Comparison of ENCODE assay signal across 8 cellular contexts in genomic region chr15:71800835-71801745, GRCh38. TPM values are rescaled to one million over a fixed set of nuclear protein-coding genes. Genes with fewer than 3 reads are reported as not detected.
DNase-seq lines count a peak whose midpoint lies in the region; ATAC-seq and TF ChIP-seq lines count a peak whose summit lies in the region.

No MANE protein-coding gene starts in this region.

- no peak overlapping the region for H3K4me2 ChIP-seq in mammary epithelial cell (ENCODE audit: insufficient read depth, low read depth, low read length)

- ATAC-seq in left colon (peak; percentile 92), HG03196 (IDR thresholded peaks at IDR 0.05; ENCODE audit: unreplicated experiment) (no peak)

- intact Hi-C loops in mammary epithelial cell (cut with micrococcal nuclease), result loop anchor here (1.0 to 5.0 kb wide), 10 partner anchors 21 to 908 kb away; partner anchors contain the start of genes LRRC49, THAP10 and THSD4
- intact Hi-C loops in left colon (cut with DNase I, micrococcal nuclease), result loop anchor here in 1 of 2 donors (10.0 kb wide), 1 partner anchor 56 kb away; no protein-coding TSS in a partner anchor

- H3K9ac ChIP-seq in mammary epithelial cell (ENCODE audit: insufficient read depth, low read length), result no peak overlapping the region

- H3K9me3 ChIP-seq in mammary epithelial cell (replicated peaks; ENCODE audit: insufficient read depth, low read length) (no peaks in the 10 kb centered on the region), tibial nerve (no peaks in the 10 kb centered on the region)

- DNase-seq in D341Med (ENCODE audit: low spot score), result peak; percentile 69
- DNase-seq in HCEC 1CT, result peak; percentile 94
- peak; percentile 25 for DNase-seq in NCI-H82 treated with DMSO at 0.1 percent for 48 hours (lab: John Stamatoyannopoulos, UW; ENCODE audit: unreplicated experiment)
- peak; percentile 54 for DNase-seq in mammary epithelial cell
- DNase-seq in left colon, result peak in 1 of 2 donors; percentile 34
- DNase-seq in tibial nerve (ENCODE audit: low spot score in 2 of 2), result peak in 1 of 2 donors; percentile 79
- DNase-seq in mesenteric fat pad (ENCODE audit: low spot score), result no peak

- H3K36me3 ChIP-seq in mammary epithelial cell (ENCODE audit: insufficient read depth, low read length) (no peaks in the 10 kb centered on the region), tibial nerve (no peaks in the 10 kb centered on the region)

- BruUV-seq in mammary epithelial cell (replicated peaks; lab: Mats Ljungman, UMichigan), result no TSS peak

- H2AFZ ChIP-seq in mammary epithelial cell (ENCODE audit: low read depth, low read length), result no peak overlapping the region

- WGBS in mammary epithelial cell (ENCODE audit: low coverage, missing lambda C conversion rate), result 64% methylated on average over 17 of the region's 17 CpGs
- whole genome bisulfite sequencing in tibial nerve, 2 donors, result 58 to 62% methylated on average over 17 of the region's 17 CpGs

- in situ Hi-C loops in mammary epithelial cell (cut with MboI; ENCODE audit: low sequenced_read_pairs in 2 of 2), result loop anchor here in 1 of 2 donors (10.0 to 25.0 kb wide), 3 partner anchors 266 to 361 kb away; no protein-coding TSS in a partner anchor

- H3K4me1 ChIP-seq in mammary epithelial cell (ENCODE audit: insufficient read depth, low read length) (peaks cover 7% of the 10 kb centered on the region), tibial nerve (peaks cover 0 to 4% (median 0%) of the 10 kb centered on the region in 4 donors)

- H3K4me3 ChIP-seq in mammary epithelial cell (replicated peaks in 1 of 3; ENCODE audit: insufficient read depth in 1 of 3, low read depth in 2 of 3, low read length in 3 of 3) (no peak overlapping the region), tibial nerve (no peak overlapping the region)

- no peak for TF ChIP-seq EP300 in tibial nerve (IDR thresholded peaks at IDR 0.05)

- H3K27me3 ChIP-seq in mammary epithelial cell (ENCODE audit: insufficient read depth, low read length), result no peaks in the 10 kb centered on the region
- no peaks in the 10 kb centered on the region for H3K27me3 ChIP-seq in tibial nerve

- H3K27ac ChIP-seq in mammary epithelial cell (ENCODE audit: insufficient read depth, low read depth, low read length) (no peak overlapping the region), tibial nerve (no peak overlapping the region)

- CTCF ChIA-PET in mammary epithelial cell (lab: Charles Lee; ENCODE audit: low non-redundant PET), result interaction anchor here (0.6 kb wide), 1 partner anchor 848 kb away, joined by 4 read pairs; no protein-coding TSS in a partner anchor

- TF ChIP-seq CTCF in mammary epithelial cell (conservative IDR thresholded peaks at IDR 0.05 in 1 of 2, IDR thresholded peaks at IDR 0.05 in 1 of 2; ENCODE audit: extremely low read depth in 1 of 2, insufficient read depth in 1 of 2, low read depth in 1 of 2, low read length in 2 of 2) (peak; percentile 84 to 86), tibial nerve (IDR thresholded peaks at IDR 0.05) (peak; percentile 60 to 91 (median 70))

- dilution Hi-C loops in mammary epithelial cell (cut with HindIII; ENCODE audit: low sequenced_read_pairs), result no loop called here

- no peaks in the 10 kb centered on the region for H4K20me1 ChIP-seq in mammary epithelial cell (ENCODE audit: insufficient read depth, low read length)

- TF ChIP-seq POLR2A in tibial nerve (IDR thresholded peaks at IDR 0.05), result no peak

- H3K79me2 ChIP-seq in mammary epithelial cell (ENCODE audit: insufficient read depth, low read length), result no peaks in the 10 kb centered on the region

RNA-seq across cellular contexts. Expression of gene NR2E3, which starts 9.3 kb away (rescaled TPM):
- total RNA-seq in mammary epithelial cell, result under 1 TPM; 0.17 to 0.61 TPM
- polyA plus RNA-seq in mammary epithelial cell, result 0.03 TPM
- polyA minus RNA-seq in mammary epithelial cell, result not detected
- total RNA-seq in left colon, result under 1 TPM; 0.20 to 0.67 TPM
- under 1 TPM in 1 of 4 donors, not detected in 3; 0.21 TPM for total RNA-seq in tibial nerve
- total RNA-seq in mesenteric fat pad, result not detected
